In genomic region chr17:47966079-47966519, GRCh38 we compare ENCODE assay signal across 1 cellular context.
TF ChIP-seq lines count a peak whose summit lies in the region.

No MANE protein-coding gene starts in this region.

TF ChIP-seq in A549, 52 proteins besides CTCF, POLR2A, EP300 and RAD21 (continued from another document):
- TF ChIP-seq CHD4 (IDR thresholded peaks at IDR 0.05; ENCODE audit: borderline replicate concordance) (no peak), ZFP36 (IDR thresholded peaks at IDR 0.05; ENCODE audit: borderline replicate concordance, partially characterized antibody) (no peak), MAFK (IDR thresholded peaks at IDR 0.05; ENCODE audit: partially characterized antibody) (no peak)
- TF ChIP-seq, protein P1, sequence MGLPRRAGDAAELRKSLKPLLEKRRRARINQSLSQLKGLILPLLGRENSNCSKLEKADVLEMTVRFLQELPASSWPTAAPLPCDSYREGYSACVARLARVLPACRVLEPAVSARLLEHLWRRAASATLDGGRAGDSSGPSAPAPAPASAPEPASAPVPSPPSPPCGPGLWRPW (IDR thresholded peaks at IDR 0.05), result no peak
